ENCODE assay signal across 8 cellular contexts in genomic region chr21:32727478-32727727, GRCh38. TPM values are rescaled to one million over a fixed set of nuclear protein-coding genes. Genes with fewer than 3 reads are reported as not detected.
DNase-seq lines count a peak whose midpoint lies in the region; ATAC-seq and TF ChIP-seq lines count a peak whose summit lies in the region.

No MANE protein-coding gene starts in this region.

- no peak for TF ChIP-seq RAD21 in HCT116 (IDR thresholded peaks at IDR 0.05; ENCODE audit: low read depth)

- H3K4me1 ChIP-seq in DOHH2 (ENCODE audit: control insufficient read depth, low read length) (peaks cover 15% of the 10 kb centered on the region), HCT116 (ENCODE audit: control insufficient read depth in 1 of 2, insufficient read depth in 2 of 2, low read length in 2 of 2) (peaks cover 8 to 16% of the 10 kb centered on the region in 2 experiments), SJCRH30 (no peaks in the 10 kb centered on the region), esophagus muscularis mucosa (peaks cover 12 to 25% (median 21%) of the 10 kb centered on the region in 4 donors), rectal smooth muscle tissue (ENCODE audit: control insufficient read depth, insufficient read depth, low read length) (peaks cover 10% of the 10 kb centered on the region)

- no peak for TF ChIP-seq POLR2A in HCT116 (IDR thresholded peaks at IDR 0.05; ENCODE audit: borderline replicate concordance, extremely low read depth, insufficient read depth, insufficient read length)
- TF ChIP-seq POLR2A in esophagus muscularis mucosa (IDR thresholded peaks at IDR 0.05; ENCODE audit: low read depth): no peak

- H3K4me3 ChIP-seq in DOHH2 (ENCODE audit: low read length) (peak overlapping the region; percentile 91), HCT116 (replicated peaks in 1 of 2; ENCODE audit: low read depth in 1 of 2, low read length in 2 of 2) (peak overlapping the region; percentile 72 to 78), SJCRH30 (peak overlapping the region; percentile 96), esophagus muscularis mucosa (peak overlapping the region; percentile 89 to 98 (median 94)), rectal smooth muscle tissue (ENCODE audit: low read length) (peak overlapping the region; percentile 94)

- no peak for TF ChIP-seq CTCF in DOHH2 (IDR thresholded peaks at IDR 0.05; ENCODE audit: low read depth, low read length, poor library complexity, severe bottlenecking)
- no peak for TF ChIP-seq CTCF in HCT116 (IDR thresholded peaks at IDR 0.05 in 2 of 3, conservative IDR thresholded peaks at IDR 0.05 in 1 of 3; ENCODE audit: borderline replicate concordance in 1 of 3, insufficient read depth in 1 of 3, low read depth in 2 of 3, low read length in 2 of 3)
- TF ChIP-seq CTCF in esophagus muscularis mucosa (IDR thresholded peaks at IDR 0.05): no peak

- intact Hi-C loops in HCT116 (cut with micrococcal nuclease) (loop anchor here (5.0 kb wide), 1 partner anchor 45 kb away; the partner anchor contains the start of gene PAXBP1), esophagus muscularis mucosa (cut with DNase I) (loop anchor here (5.0 kb wide), 2 partner anchors 45 to 115 kb away; partner anchors contain the start of genes CFAP298 and PAXBP1)

- peaks cover 4% of the 10 kb centered on the region; the same call in 1 of the 2 replicates for H3K27me3 ChIP-seq in DOHH2 (ENCODE audit: control insufficient read depth, low read length)
- no peaks in the 10 kb centered on the region for H3K27me3 ChIP-seq in HCT116 (ENCODE audit: insufficient read depth, low read length)
- H3K27me3 ChIP-seq in SJCRH30: no peaks in the 10 kb centered on the region
- no peaks in the 10 kb centered on the region for H3K27me3 ChIP-seq in esophagus muscularis mucosa
- no peaks in the 10 kb centered on the region for H3K27me3 ChIP-seq in rectal smooth muscle tissue (ENCODE audit: control insufficient read depth, insufficient read depth, low read length)

- peak overlapping the region; percentile 68 for H3K4me2 ChIP-seq in DOHH2 (ENCODE audit: low read length)
- H3K4me2 ChIP-seq in HCT116 (ENCODE audit: low read length): peak overlapping the region; percentile 87

- RAD21 ChIA-PET in HCT116 (lab: Charles Lee; ENCODE audit: low non-redundant PET in 1 of 2, low total read pairs in 2 of 2, uncharacterized antibody in 2 of 2, unreplicated experiment in 2 of 2): no interaction called here

- H3K9me3 ChIP-seq in DOHH2 (ENCODE audit: control insufficient read depth, insufficient read depth, low read length) (no peaks in the 10 kb centered on the region), HCT116 (ENCODE audit: control insufficient read depth in 1 of 2, insufficient read depth in 1 of 2, low read depth in 1 of 2, low read length in 2 of 2) (no peaks in the 10 kb centered on the region), SJCRH30 (replicated peaks) (no peaks in the 10 kb centered on the region), esophagus muscularis mucosa (no peaks in the 10 kb centered on the region)

- peaks cover 16% of the 10 kb centered on the region; the same call in 1 of the 2 replicates for H3F3A ChIP-seq in DOHH2 (ENCODE audit: control insufficient read depth, insufficient read depth)

- no TSS peak for BruUV-seq in HCT116 (replicated peaks; lab: Mats Ljungman, UMichigan)

- DNase-seq in HCT116 (ENCODE audit: low read depth, low spot score) (no peak), SJCRH30 (no peak), esophagus muscularis mucosa (ENCODE audit: extremely low spot score) (no peak), globus pallidus (ENCODE audit: low spot score) (no peak), NCI-H146 treated with DMSO at 0.1 percent for 48 hours (lab: John Stamatoyannopoulos, UW; ENCODE audit: unreplicated experiment) (no peak), NCI-H2029 treated with DMSO at 0.1 percent for 48 hours (lab: John Stamatoyannopoulos, UW) (no peak)

- WGBS in esophagus muscularis mucosa: 0% methylated on average over 11 of the region's 29 CpGs

- H4K20me1 ChIP-seq in DOHH2 (ENCODE audit: control insufficient read depth, insufficient read depth, low read depth, low read length): 0 out of 2 replicates have a peak, but pooled peaks cover 3% of the 10 kb centered on the region
- H4K20me1 ChIP-seq in HCT116 (ENCODE audit: insufficient read depth): no peaks in the 10 kb centered on the region

- no peak overlapping the region for H2AFZ ChIP-seq in HCT116 (ENCODE audit: low read depth, low read length, poor library complexity, severe bottlenecking)

- peak overlapping the region; percentile 68 for H3K9ac ChIP-seq in HCT116 (ENCODE audit: low read length)
- H3K9ac ChIP-seq in rectal smooth muscle tissue (ENCODE audit: low read length): peak overlapping the region; percentile 89

- H3K79me2 ChIP-seq in DOHH2 (ENCODE audit: control insufficient read depth, low read length) (no peaks in the 10 kb centered on the region), HCT116 (ENCODE audit: insufficient read depth, low read length) (no peaks in the 10 kb centered on the region)

- POLR2A ChIA-PET in HCT116 (lab: Charles Lee): interaction anchor here (1.2 to 2.1 kb wide), 2 partner anchors 11 to 115 kb away, joined by 3 to 4 read pairs; partner anchors contain the start of gene CFAP298

- H3K36me3 ChIP-seq in DOHH2 (ENCODE audit: control insufficient read depth, low read length) (no peaks in the 10 kb centered on the region), HCT116 (ENCODE audit: control insufficient read depth in 1 of 2, insufficient read depth in 2 of 2, low read length in 2 of 2) (no peaks in the 10 kb centered on the region; a peak in 1 of 4 replicates), SJCRH30 (peaks cover 5% of the 10 kb centered on the region; the same call in 1 of the 2 replicates), esophagus muscularis mucosa (peaks cover 0 to 17% (median 4%) of the 10 kb centered on the region in 4 donors), rectal smooth muscle tissue (ENCODE audit: control insufficient read depth, insufficient read depth, low read length) (no peaks in the 10 kb centered on the region)

- H3K27ac ChIP-seq in DOHH2 (ENCODE audit: low read depth, low read length) (no peak overlapping the region), HCT116 (ENCODE audit: low read depth, low read length) (peak overlapping the region; percentile 73), SJCRH30 (peak overlapping the region; percentile 76), esophagus muscularis mucosa (replicated peaks in 1 of 4) (peak overlapping the region; percentile 88 to 97 (median 96)), rectal smooth muscle tissue (ENCODE audit: low read depth, low read length) (peak overlapping the region; percentile 92)

- peak; percentile 44; the same call in 1 of the 2 replicates for ATAC-seq in HCT116

- CTCF ChIA-PET in HCT116 (lab: Charles Lee): no interaction called here

- no peak for TF ChIP-seq EP300 in esophagus muscularis mucosa (IDR thresholded peaks at IDR 0.05)

- H3K9me2 ChIP-seq in DOHH2 (replicated peaks; ENCODE audit: control insufficient read depth, low read length): no peaks in the 10 kb centered on the region
- H3K9me2 ChIP-seq in HCT116 (ENCODE audit: insufficient read depth): no peaks in the 10 kb centered on the region

TF ChIP-seq in HCT116, 20 proteins besides CTCF, POLR2A, EP300 and RAD21 (continues in another document):
- no peak for TF ChIP-seq POLR2AphosphoS5 (IDR thresholded peaks at IDR 0.05; ENCODE audit: low read depth, low read length)
- no peak for TF ChIP-seq ZBTB33 (IDR thresholded peaks at IDR 0.05; ENCODE audit: extremely low read depth, insufficient replicate concordance, low read length)
- TF ChIP-seq SRF (IDR thresholded peaks at IDR 0.05; ENCODE audit: low read depth): no peak
- TF ChIP-seq CEBPB (IDR thresholded peaks at IDR 0.05; ENCODE audit: low read depth): no peak
- TF ChIP-seq YY1 (IDR thresholded peaks at IDR 0.05; ENCODE audit: extremely low read depth, insufficient replicate concordance, low read depth, low read length): no peak
- TF ChIP-seq EZH2phosphoT487 (IDR thresholded peaks at IDR 0.05; ENCODE audit: borderline replicate concordance): no peak

RNA-seq across cellular contexts. Expression of gene SYNJ1, which starts 0.4 kb away (rescaled TPM):
- total RNA-seq in HCT116 (2021; ENCODE audit: unreplicated experiment): 7.2 TPM
- 1.5 and 2.0 TPM in 2 replicates for polyA plus RNA-seq in HCT116 (2012)
- 8.9 and 9.7 TPM in 2 replicates for total RNA-seq in SJCRH30 (2014; rRNA removed; shearing (Covaris generic))
- 1 to 10 TPM; 8.1 to 9.4 (median 8.5) TPM for total RNA-seq in esophagus muscularis mucosa

RNA-seq across cellular contexts. Expression of gene PAXBP1, which starts 44.2 kb away (rescaled TPM):
- total RNA-seq in HCT116 (2021; ENCODE audit: unreplicated experiment) (64.9 TPM), esophagus muscularis mucosa (10 to 100 TPM; 21.4 to 40.3 (median 24.5) TPM)
- 15.2 and 15.6 TPM in 2 replicates for polyA plus RNA-seq in HCT116 (2012)
- total RNA-seq in SJCRH30 (2014; rRNA removed; shearing (Covaris generic)): 67.5 and 81.7 TPM in 2 replicates
